In the genomic region with DNA sequence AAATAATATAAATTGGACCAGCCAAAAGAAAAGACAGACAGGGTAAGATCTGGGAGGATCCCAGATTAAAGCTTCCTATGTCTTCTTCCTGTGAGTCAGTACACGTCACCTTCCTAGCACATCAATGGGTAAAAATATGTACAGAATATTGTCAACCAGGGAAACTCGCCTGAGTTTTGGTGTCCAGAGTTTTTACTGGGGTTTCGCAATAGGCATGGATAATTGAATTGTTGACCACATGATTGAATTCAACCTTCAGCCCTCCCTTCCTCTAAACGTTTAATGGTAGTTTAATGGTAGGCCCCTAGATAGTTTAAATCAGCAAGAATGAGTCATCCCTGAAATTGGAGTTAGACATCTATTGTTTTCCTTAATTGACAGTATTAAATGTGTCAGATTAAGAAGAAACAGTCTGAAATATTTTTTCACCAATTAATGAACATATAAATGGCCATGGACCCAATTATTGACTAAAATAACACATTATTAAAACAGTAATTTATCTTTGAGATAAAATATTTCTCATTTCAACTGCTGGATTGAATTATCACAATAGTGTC, we compare ENCODE assay signal across 17 cellular contexts. TPM values are rescaled to one million over a fixed set of nuclear protein-coding genes. Genes with fewer than 3 reads are reported as not detected.
DNase-seq lines count a peak whose midpoint lies in the region; ATAC-seq, FAIRE-seq and TF ChIP-seq lines count a peak whose summit lies in the region.
"Had no signal": no experiment of that assay in that cellular context is flagged by ENCODE, and none has a peak within 500 bp of the region (broad histone marks: within the 10 kb centered on the region; RNA-seq: fewer than 3 reads in every experiment).

No MANE protein-coding gene starts in this region.

- peaks cover 11% of the 10 kb centered on the region for H3K4me1 Mint-ChIP-seq in endodermal cell
- H3K4me1 Mint-ChIP-seq: CD14-positive monocyte; CD4-positive, alpha-beta memory T cell had no signal

- TF ChIP-seq EP300 in SK-N-SH (IDR thresholded peaks at IDR 0.05; ENCODE audit: borderline replicate concordance in 1 of 2, low read depth in 1 of 2, low read length in 1 of 2) = no peak

- no peak overlapping the region for H3K4me2 ChIP-seq in SK-N-SH
- H3K4me2 ChIP-seq: BLaER1 had no signal

- no peak for FAIRE-seq in RCC 7860 (lab: Jason Lieb, UNC)
- FAIRE-seq: K562 had no signal

- ATAC-seq in SK-N-SH treated with all-trans-retinoic acid at 6 μM for 48 hours = peak; percentile 20; the same call in 1 of the 3 replicates
- ATAC-seq: K562 had no signal

- H3K4me3 Mint-ChIP-seq in endodermal cell = no peak overlapping the region
- H3K4me3 Mint-ChIP-seq: CD14-positive monocyte; CD4-positive, alpha-beta memory T cell; H9 had no signal

- no peak overlapping the region for H3K27ac ChIP-seq in SK-N-SH (ENCODE audit: low read depth in 2 of 2, low read length in 1 of 2)
- no peak overlapping the region for H3K27ac ChIP-seq in vagina
- no peak overlapping the region for H3K27ac ChIP-seq in adrenal gland
- no peak overlapping the region for H3K27ac ChIP-seq in endodermal cell (ENCODE audit: low read depth, low read length)
- H3K27ac ChIP-seq: 22Rv1, BLaER1 had no signal

- H3K27me3 ChIP-seq in SK-N-SH (ENCODE audit: insufficient read depth) (no peaks in the 10 kb centered on the region), vagina (no peaks in the 10 kb centered on the region), adrenal gland (no peaks in the 10 kb centered on the region), endodermal cell (ENCODE audit: control insufficient read depth, insufficient read depth, low read length, poor library complexity, severe bottlenecking) (no peaks in the 10 kb centered on the region)
- H3K27me3 ChIP-seq: BLaER1 had no signal

- CTCF ChIA-PET in SK-N-SH (lab: Yijun Ruan, JAX) = interaction anchor here (1.1 to 1.8 kb wide), 2 partner anchors 10 to 17 kb away, joined by 3 to 4 read pairs; no protein-coding TSS in a partner anchor

- no peaks in the 10 kb centered on the region for H3K36me3 ChIP-seq in SK-N-SH (replicated peaks in 1 of 2; ENCODE audit: control insufficient read depth in 1 of 2, insufficient read depth in 2 of 2, low read length in 1 of 2)
- H3K36me3 ChIP-seq in vagina = no peaks in the 10 kb centered on the region
- H3K36me3 ChIP-seq in adrenal gland (replicated peaks in 1 of 2) = no peaks in the 10 kb centered on the region
- no peaks in the 10 kb centered on the region for H3K36me3 ChIP-seq in endodermal cell (ENCODE audit: control insufficient read depth, insufficient read depth, low read length)
- H3K36me3 ChIP-seq: BLaER1 had no signal

- H3K9me3 ChIP-seq in SK-N-SH = no peaks in the 10 kb centered on the region
- H3K9me3 ChIP-seq in vagina = no peaks in the 10 kb centered on the region
- no peaks in the 10 kb centered on the region for H3K9me3 ChIP-seq in adrenal gland (replicated peaks in 1 of 3)
- H3K9me3 ChIP-seq in endodermal cell (ENCODE audit: control insufficient read depth, low read length) = peaks cover 19% of the 10 kb centered on the region

- no peaks in the 10 kb centered on the region for H3F3A ChIP-seq in SK-N-SH (replicated peaks; ENCODE audit: insufficient read depth)

- H3K9me2 ChIP-seq in SK-N-SH = no peaks in the 10 kb centered on the region

- H3K4me1 ChIP-seq in SK-N-SH (ENCODE audit: control insufficient read depth in 1 of 2, insufficient read depth in 2 of 2, low read depth in 1 of 2, low read length in 1 of 2) (no peaks in the 10 kb centered on the region; a peak in 1 of 4 replicates), vagina (no peaks in the 10 kb centered on the region), adrenal gland (replicated peaks in 1 of 2) (no peaks in the 10 kb centered on the region), endodermal cell (ENCODE audit: control insufficient read depth, insufficient read depth, low read length) (no peaks in the 10 kb centered on the region)
- H3K4me1 ChIP-seq: BLaER1 had no signal

- no peak overlapping the region for H3K27ac Mint-ChIP-seq in endodermal cell
- H3K27ac Mint-ChIP-seq: CD14-positive monocyte; CD4-positive, alpha-beta memory T cell had no signal

- no peak overlapping the region for H2AFZ ChIP-seq in SK-N-SH (ENCODE audit: low read depth)

- H3K9ac ChIP-seq in SK-N-SH = no peak overlapping the region
- H3K9ac ChIP-seq in endodermal cell (ENCODE audit: extremely low read depth, low read length, poor library complexity, severe bottlenecking) = no peak overlapping the region
- H3K9ac ChIP-seq: BLaER1 had no signal

- TF ChIP-seq CTCF in SK-N-SH (IDR thresholded peaks at IDR 0.05) (no peak), vagina (IDR thresholded peaks at IDR 0.05) (no peak), adrenal gland (IDR thresholded peaks at IDR 0.05) (no peak), endodermal cell (conservative IDR thresholded peaks at IDR 0.05) (no peak)

- 58% methylated on average over 4 of the region's 4 CpGs for WGBS in SK-N-SH (ENCODE audit: low lambda C conversion rate)
- WGBS in adrenal gland, 4 donors = 78 to 83% (median 81%) methylated on average over 4 of the region's 4 CpGs
- 96 to 100% methylated on average over 1 to 4 of the region's 4 CpGs for WGBS in endodermal cell (ENCODE audit: insufficient coverage in 1 of 2, insufficient read length in 1 of 2), 2 experiments

- no peaks in the 10 kb centered on the region for H3K36me3 Mint-ChIP-seq in endodermal cell (ENCODE audit: low read depth)
- H3K36me3 Mint-ChIP-seq: CD14-positive monocyte; CD4-positive, alpha-beta memory T cell had no signal

- no peak for TF ChIP-seq RAD21 in SK-N-SH (IDR thresholded peaks at IDR 0.05; ENCODE audit: low read length)

- H3K9me3 Mint-ChIP-seq in endodermal cell = peaks cover 21% of the 10 kb centered on the region

- no peak for TF ChIP-seq POLR2A in vagina (IDR thresholded peaks at IDR 0.05)
- no peak for TF ChIP-seq POLR2A in adrenal gland (IDR thresholded peaks at IDR 0.05)

- no peaks in the 10 kb centered on the region for H3K27me3 Mint-ChIP-seq in endodermal cell (ENCODE audit: insufficient read depth)
- H3K27me3 Mint-ChIP-seq: CD4-positive, alpha-beta memory T cell had no signal

- no peak for DNase-seq in SK-N-SH
- DNase-seq in LHCN-M2 (ENCODE audit: low read depth) = peak; percentile 1
- peak; percentile 3 for DNase-seq in RCC 7860 (ENCODE audit: low spot score)
- DNase-seq in renal cortical epithelial cell (ENCODE audit: low read depth) = peak; percentile 16
- no peak for DNase-seq in vagina (ENCODE audit: extremely low spot score in 2 of 2)
- no peak for DNase-seq in adrenal gland
- no peak for DNase-seq in endodermal cell
- DNase-seq: CD4-positive, alpha-beta memory T cell; DMS79 treated with DMSO at 0.1 percent for 48 hours; GF-D8; GOT3; H9 had no signal

- H4K20me1 ChIP-seq in SK-N-SH (ENCODE audit: insufficient read depth) = no peaks in the 10 kb centered on the region
- H4K20me1 ChIP-seq: BLaER1 had no signal

- no peaks in the 10 kb centered on the region for H3K79me2 ChIP-seq in SK-N-SH (ENCODE audit: insufficient read depth)

- H3K4me3 ChIP-seq in SK-N-SH (ENCODE audit: low read depth in 2 of 2, low read length in 1 of 2) = no peak overlapping the region
- H3K4me3 ChIP-seq in vagina = no peak overlapping the region
- no peak overlapping the region for H3K4me3 ChIP-seq in adrenal gland
- H3K4me3 ChIP-seq in endodermal cell (ENCODE audit: low read length) = no peak overlapping the region
- H3K4me3 ChIP-seq: BLaER1, K562 had no signal

- intact Hi-C loops in vagina (cut with DNase I) (no loop called here), adrenal gland (cut with DNase I) (no loop called here)

- POLR2A ChIA-PET in SK-N-SH (lab: Yijun Ruan, JAX) = no interaction called here

TF ChIP-seq in SK-N-SH treated with all-trans-retinoic acid at 6 μM for 48 hours, 23 proteins besides CTCF, POLR2A, EP300 and RAD21 (continues in another document):
- no peak for TF ChIP-seq PPARA (CRISPR knock-in tag; IDR thresholded peaks at IDR 0.05; ENCODE audit: borderline replicate concordance)
- TF ChIP-seq ESRRG (CRISPR knock-in tag; IDR thresholded peaks at IDR 0.05) = no peak
- TF ChIP-seq OSR1 (CRISPR knock-in tag; IDR thresholded peaks at IDR 0.05) = no peak
- TF ChIP-seq, protein P1, sequence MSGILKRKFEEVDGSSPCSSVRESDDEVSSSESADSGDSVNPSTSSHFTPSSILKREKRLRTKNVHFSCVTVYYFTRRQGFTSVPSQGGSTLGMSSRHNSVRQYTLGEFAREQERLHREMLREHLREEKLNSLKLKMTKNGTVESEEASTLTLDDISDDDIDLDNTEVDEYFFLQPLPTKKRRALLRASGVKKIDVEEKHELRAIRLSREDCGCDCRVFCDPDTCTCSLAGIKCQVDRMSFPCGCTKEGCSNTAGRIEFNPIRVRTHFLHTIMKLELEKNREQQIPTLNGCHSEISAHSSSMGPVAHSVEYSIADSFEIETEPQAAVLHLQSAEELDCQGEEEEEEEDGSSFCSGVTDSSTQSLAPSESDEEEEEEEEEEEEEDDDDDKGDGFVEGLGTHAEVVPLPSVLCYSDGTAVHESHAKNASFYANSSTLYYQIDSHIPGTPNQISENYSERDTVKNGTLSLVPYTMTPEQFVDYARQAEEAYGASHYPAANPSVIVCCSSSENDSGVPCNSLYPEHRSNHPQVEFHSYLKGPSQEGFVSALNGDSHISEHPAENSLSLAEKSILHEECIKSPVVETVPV (CRISPR knock-in tag; IDR thresholded peaks at IDR 0.05) = no peak

TF ChIP-seq in SK-N-SH, 30 proteins besides CTCF, POLR2A, EP300 and RAD21 (continues in another document):
- TF ChIP-seq FOSL2 (IDR thresholded peaks at IDR 0.05; ENCODE audit: borderline replicate concordance, low read depth) = no peak
- no peak for TF ChIP-seq YY1 (IDR thresholded peaks at IDR 0.05; ENCODE audit: low read depth)
- no peak for TF ChIP-seq MEF2A (IDR thresholded peaks at IDR 0.05; ENCODE audit: borderline replicate concordance, low read depth)
- TF ChIP-seq JUND (IDR thresholded peaks at IDR 0.05) = no peak
- no peak for TF ChIP-seq FOXJ3 (CRISPR knock-in tag; IDR thresholded peaks at IDR 0.05)
- no peak for TF ChIP-seq TEAD4 (IDR thresholded peaks at IDR 0.05; ENCODE audit: borderline replicate concordance, insufficient read depth)
- TF ChIP-seq FOXM1 (IDR thresholded peaks at IDR 0.05; ENCODE audit: low read depth) = no peak
- no peak for TF ChIP-seq SIN3A (IDR thresholded peaks at IDR 0.05; ENCODE audit: borderline replicate concordance, low read depth, low read length)

RNA-seq across cellular contexts. Expression of a gene that starts 57.8 kb away (rescaled TPM):
- polyA plus RNA-seq in SK-N-SH (2012; rRNA removed) = 3.4 and 4.8 TPM in 2 replicates
- polyA plus RNA-seq in SK-N-SH (2012; cell fraction: cytosol; rRNA removed) = 6.3 and 6.9 TPM in 2 replicates
- 3.0 and 7.5 TPM in 2 replicates for polyA plus RNA-seq in SK-N-SH (2012; cell fraction: nucleus; rRNA removed)
- 36.7 and 40.4 TPM in 2 replicates for total RNA-seq in LHCN-M2 (2014; rRNA removed)
- polyA plus RNA-seq in LHCN-M2 (2012) = 4.1 TPM
- 14.2 and 15.0 TPM in 2 replicates for total RNA-seq in renal cortical epithelial cell
- total RNA-seq in vagina = 16.9 TPM
- 10 to 100 TPM; 18.6 to 60.9 (median 41.2) TPM for total RNA-seq in adrenal gland
- polyA plus RNA-seq in adrenal gland = 10 to 100 TPM; 10.5 to 28.9 (median 12.9) TPM
- 10 to 100 TPM; 16.9 to 26.8 TPM for total RNA-seq in endodermal cell
- polyA plus RNA-seq in endodermal cell (2013, experiment 1 of 2) = 18.4 TPM
- polyA plus RNA-seq in endodermal cell (2013, experiment 2 of 2) = 18.8 TPM
- total RNA-seq: CD4-positive, alpha-beta memory T cell had no signal
- polyA plus RNA-seq: CD4-positive, alpha-beta memory T cell; K562 had no signal

Comparison
In these comparisons a context has a peak if more than half of its experiments do, and no peak if none do; other contexts are left out.
1. DNase-seq: peak in LHCN-M2 (single experiment), RCC 7860 (single experiment) and renal cortical epithelial cell (single experiment); none in SK-N-SH (single experiment), vagina (0 of 2), adrenal gland (0 of 7) and endodermal cell (single experiment).